ENCODE assay signal across 5 cellular contexts in genomic region chr6:48102476-48103195, GRCh38. TPM values are rescaled to one million over a fixed set of nuclear protein-coding genes. Genes with fewer than 3 reads are reported as not detected.
"Had no signal": no experiment of that assay in that cellular context is flagged by ENCODE, and none has a peak within 500 bp of the region (broad histone marks: within the 10 kb centered on the region; RNA-seq: fewer than 3 reads in every experiment).

No MANE protein-coding gene starts in this region.

RNA-seq across cellular contexts. Expression of gene PTCHD4, which starts 8.4 kb away (rescaled TPM):
- total RNA-seq: naive thymus-derived CD8-positive, alpha-beta T cell; natural killer cell treated with Interleukin-12 subunit alpha and Interleukin-12 subunit beta and Interleukin-15 and Interleukin-18, amount 100 ng/mL, for 72 hours; vagina had no signal
- polyA plus RNA-seq: naive thymus-derived CD8-positive, alpha-beta T cell; psoas muscle; small intestine had no signal
